8 cellular contexts compared by ENCODE assay signal in the genomic region with DNA sequence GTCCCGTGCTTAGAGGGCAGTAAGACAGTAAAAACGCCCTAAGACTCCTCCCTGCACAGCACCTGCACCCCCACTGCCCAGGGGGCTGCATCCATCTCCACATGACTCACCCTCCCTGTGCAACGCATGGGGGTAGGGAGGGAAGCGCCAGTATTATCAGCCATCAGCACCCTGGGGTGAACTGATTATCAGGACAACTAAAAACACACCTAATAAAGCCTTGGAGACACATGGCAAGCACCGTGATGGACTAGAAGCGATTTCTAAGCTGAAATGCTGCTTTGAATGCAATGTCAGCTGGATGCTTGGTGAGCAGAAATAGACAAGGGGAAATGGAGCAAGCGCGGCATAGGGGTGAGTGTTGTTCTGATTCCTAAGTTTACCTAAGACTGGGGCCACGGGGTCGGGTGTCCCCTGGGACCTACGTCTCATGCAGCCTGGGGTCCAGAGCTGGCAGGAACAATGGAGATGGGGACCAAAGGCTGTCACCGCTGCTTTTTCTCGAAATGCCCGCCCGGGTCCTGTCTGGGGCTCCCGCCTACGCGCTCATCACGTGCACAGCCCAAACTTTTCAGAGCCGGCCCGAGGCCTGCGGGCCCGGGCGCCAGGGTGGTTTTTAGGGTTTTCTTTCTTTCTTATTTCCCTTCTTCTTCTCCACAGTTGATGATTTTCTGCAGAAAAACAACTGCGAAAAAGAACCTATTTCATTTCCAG. TPM values are rescaled to one million over a fixed set of nuclear protein-coding genes. Genes with fewer than 3 reads are reported as not detected.
DNase-seq lines count a peak whose midpoint lies in the region; ATAC-seq, FAIRE-seq and TF ChIP-seq lines count a peak whose summit lies in the region.

No MANE protein-coding gene starts in this region.

- FAIRE-seq in GM12891 (lab: Jason Lieb, UNC) (peak; percentile 61), RCC 7860 (lab: Jason Lieb, UNC) (no peak)

- no peaks in the 10 kb centered on the region for H3K27me3 Mint-ChIP-seq in activated T-cell treated with anti-CD3 and anti-CD28 coated beads, Interleukin-2, amount 50 U/mL, for 72 hours (ENCODE audit: low read depth)
- peaks cover 44% of the 10 kb centered on the region for H3K27me3 Mint-ChIP-seq in progenitor cell of endocrine pancreas

- H3K4me3 Mint-ChIP-seq in activated T-cell treated with anti-CD3 and anti-CD28 coated beads, Interleukin-2, amount 50 U/mL, for 72 hours: peak overlapping the region; percentile 92 to 93
- peak overlapping the region; percentile 85 for H3K4me3 Mint-ChIP-seq in progenitor cell of endocrine pancreas (ENCODE audit: low read depth)

- no peak for TF ChIP-seq CTCF in progenitor cell of endocrine pancreas (IDR thresholded peaks at IDR 0.05; ENCODE audit: unreplicated experiment)

- H3K4me1 Mint-ChIP-seq in activated T-cell treated with anti-CD3 and anti-CD28 coated beads, Interleukin-2, amount 50 U/mL, for 72 hours (ENCODE audit: low read depth): peaks cover 38% of the 10 kb centered on the region
- peaks cover 9% of the 10 kb centered on the region for H3K4me1 Mint-ChIP-seq in progenitor cell of endocrine pancreas (ENCODE audit: low read depth)

- DNase-seq in GM12891 (ENCODE audit: insufficient read length, low spot score) (peak; percentile 30), HUDEP-2 (lab: John Stamatoyannopoulos, UW; ENCODE audit: unreplicated experiment in 76 of 76) (peak in 53 of 76 experiments; percentile 21 to 90 (median 51)), head of caudate nucleus (peak in 35 of 42 donors; percentile 9 to 67 (median 36)), progenitor cell of endocrine pancreas (ENCODE audit: low spot score, unreplicated experiment) (peak; percentile 13), RCC 7860 (ENCODE audit: low spot score) (no peak), NCI-H1694 treated with DMSO at 0.1 percent for 48 hours (lab: John Stamatoyannopoulos, UW) (no peak)
- DNase-seq in activated T-cell treated with anti-CD3 and anti-CD28 coated beads, Interleukin-2, amount 50 U/mL, for 72 hours: peak in 1 of 2 donors; percentile 38

- no peaks in the 10 kb centered on the region for H3K9me3 Mint-ChIP-seq in activated T-cell treated with anti-CD3 and anti-CD28 coated beads, Interleukin-2, amount 50 U/mL, for 72 hours
- no peaks in the 10 kb centered on the region for H3K9me3 Mint-ChIP-seq in progenitor cell of endocrine pancreas (ENCODE audit: low read depth)

- H3K27ac Mint-ChIP-seq in activated T-cell treated with anti-CD3 and anti-CD28 coated beads, Interleukin-2, amount 50 U/mL, for 72 hours: peak overlapping the region; percentile 88
- H3K27ac Mint-ChIP-seq in progenitor cell of endocrine pancreas: peak overlapping the region; percentile 91

- TF ChIP-seq POLR2A in GM12891 (IDR thresholded peaks at IDR 0.05; ENCODE audit: low read depth, low read length): no peak

- intact Hi-C loops in head of caudate nucleus (cut with DNase I): loop anchor here (2.0 kb wide), 1 partner anchor 160 kb away; no protein-coding TSS in a partner anchor

- H3K36me3 Mint-ChIP-seq in activated T-cell treated with anti-CD3 and anti-CD28 coated beads, Interleukin-2, amount 50 U/mL, for 72 hours (ENCODE audit: insufficient read depth in 2 of 2): peaks cover 33 to 41% of the 10 kb centered on the region in 2 donors
- H3K36me3 Mint-ChIP-seq in progenitor cell of endocrine pancreas (ENCODE audit: insufficient read depth): peaks cover 1% of the 10 kb centered on the region

- peak; percentile 31 for ATAC-seq in GM21529 (IDR thresholded peaks at IDR 0.05; ENCODE audit: unreplicated experiment)
- ATAC-seq in activated T-cell treated with anti-CD3 and anti-CD28 coated beads, Interleukin-2, amount 50 U/mL, for 72 hours (replicated peaks in 1 of 2): peak; percentile 28 to 36

TF ChIP-seq in GM12891, 5 proteins besides CTCF, POLR2A, EP300 and RAD21:
- TF ChIP-seq POU2F2 (IDR thresholded peaks at IDR 0.05; ENCODE audit: low read depth, low read length) (no peak), POLR2AphosphoS5 (IDR thresholded peaks at IDR 0.05; ENCODE audit: low read depth, low read length) (no peak), SPI1 (IDR thresholded peaks at IDR 0.05; ENCODE audit: low read depth, low read length) (no peak), PAX5 (IDR thresholded peaks at IDR 0.05; ENCODE audit: insufficient read depth, low read length, severe bottlenecking) (no peak)

RNA-seq across cellular contexts. Expression of a gene that starts 0.7 kb away (rescaled TPM):
- 120 TPM for polyA plus RNA-seq in GM12891 (2012; ENCODE audit: low read depth, missing spikeins)
- total RNA-seq in activated T-cell treated with anti-CD3 and anti-CD28 coated beads, Interleukin-2, amount 50 U/mL, for 72 hours: 100 to 1,000 TPM; 350 to 510 TPM
- total RNA-seq in progenitor cell of endocrine pancreas: 3.6 and 5.1 TPM in 2 replicates

Comparison
In these comparisons a context has a peak if more than half of its experiments do, and no peak if none do; other contexts are left out.
1. DNase-seq: peak in GM12891 (single experiment), HUDEP-2 (53 of 76), head of caudate nucleus (35 of 42) and progenitor cell of endocrine pancreas (single experiment); none in RCC 7860 (single experiment) and NCI-H1694 treated with DMSO at 0.1 percent for 48 hours (single experiment).
2. RNA of a gene that starts 0.7 kb away (total RNA-seq): 350 to 510 TPM in activated T-cell treated with anti-CD3 and anti-CD28 coated beads, Interleukin-2, amount 50 U/mL, for 72 hours; 3.6 to 5.1 TPM in progenitor cell of endocrine pancreas; every median in the first group is over 10 times any median in the second.